ENCODE assay signal across 8 cellular contexts in the genomic region with DNA sequence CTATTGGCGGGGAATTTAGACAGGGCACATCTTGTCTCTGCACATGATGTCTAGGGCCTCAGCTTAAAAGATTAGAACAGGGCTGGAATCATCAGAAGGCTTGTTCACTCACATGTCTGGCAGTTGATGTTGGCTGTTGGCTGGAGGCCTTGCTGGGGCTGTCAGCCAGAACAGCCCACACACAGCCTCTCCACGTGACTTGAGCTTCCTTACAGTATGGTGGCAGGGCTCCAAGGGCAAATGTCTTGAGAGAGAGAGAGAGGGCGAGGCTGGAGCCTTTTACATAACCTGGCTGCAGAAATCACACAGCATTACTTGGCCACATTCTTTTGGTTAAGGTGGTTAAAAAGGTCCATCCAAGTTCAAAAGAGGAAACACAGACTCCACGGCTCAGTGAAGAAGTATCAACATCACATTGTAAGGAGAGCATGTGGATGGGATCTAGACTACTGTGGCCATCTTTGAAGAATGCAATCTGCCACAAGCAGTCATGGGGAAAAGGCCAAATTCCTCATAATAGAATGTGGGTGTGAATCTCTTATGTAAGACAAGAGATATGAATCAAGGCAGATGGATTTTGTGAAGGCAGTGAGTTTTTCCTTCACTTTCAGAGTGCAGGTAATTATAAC. TPM values are rescaled to one million over a fixed set of nuclear protein-coding genes. Genes with fewer than 3 reads are reported as not detected.
DNase-seq lines count a peak whose midpoint lies in the region; ATAC-seq and TF ChIP-seq lines count a peak whose summit lies in the region.

No MANE protein-coding gene starts in this region.

- H3K36me3 ChIP-seq in right atrium auricular region: no peaks in the 10 kb centered on the region
- peaks cover 5% of the 10 kb centered on the region for H3K36me3 ChIP-seq in thoracic aorta

- H3K27me3 Mint-ChIP-seq in activated naive CD8-positive, alpha-beta T cell treated with anti-CD3 and anti-CD28 coated beads, Interleukin-2, amount 50 U/mL, for 24 hours: no peaks in the 10 kb centered on the region

- DNase-seq in AG20443 (ENCODE audit: low spot score): peak; percentile 82
- DNase-seq in activated naive CD8-positive, alpha-beta T cell treated with anti-CD3 and anti-CD28 coated beads, Interleukin-2, amount 50 U/mL, for 24 hours: no peak
- DNase-seq in right atrium auricular region (ENCODE audit: low spot score): peak; percentile 84
- peak; percentile 41 for DNase-seq in thoracic aorta (ENCODE audit: low spot score)
- DNase-seq in SW 1271 (lab: John Stamatoyannopoulos, UW): no peak
- DNase-seq in DMS53 treated with DMSO at 0.1 percent for 48 hours (lab: John Stamatoyannopoulos, UW; ENCODE audit: unreplicated experiment): no peak

- H3K4me1 ChIP-seq in right atrium auricular region: peaks cover 0 to 25% of the 10 kb centered on the region in 2 donors
- peaks cover 15 to 36% of the 10 kb centered on the region in 2 donors for H3K4me1 ChIP-seq in thoracic aorta (ENCODE audit: control insufficient read depth in 1 of 2, low read depth in 2 of 2)

- ATAC-seq in HG03521 (IDR thresholded peaks at IDR 0.05; ENCODE audit: unreplicated experiment) (peak; percentile 42), thoracic aorta (ENCODE audit: insufficient number of reproducible peaks, low FRiP score, low read depth) (peak; percentile 63), GM21786 (IDR thresholded peaks at IDR 0.05; ENCODE audit: unreplicated experiment) (no peak)
- ATAC-seq in activated naive CD8-positive, alpha-beta T cell treated with anti-CD3 and anti-CD28 coated beads, Interleukin-2, amount 50 U/mL, for 24 hours: no peak

- peak overlapping the region; percentile 96 for H3K27ac Mint-ChIP-seq in activated naive CD8-positive, alpha-beta T cell treated with anti-CD3 and anti-CD28 coated beads, Interleukin-2, amount 50 U/mL, for 24 hours

- H3K27me3 ChIP-seq in right atrium auricular region (no peaks in the 10 kb centered on the region), thoracic aorta (replicated peaks; ENCODE audit: insufficient read depth) (no peaks in the 10 kb centered on the region)

- no peak overlapping the region for H3K4me3 ChIP-seq in right atrium auricular region
- no peak overlapping the region for H3K4me3 ChIP-seq in thoracic aorta

- TF ChIP-seq CTCF in right atrium auricular region (IDR thresholded peaks at IDR 0.05) (no peak), thoracic aorta (IDR thresholded peaks at IDR 0.05) (no peak)

- peak overlapping the region; percentile 45 for H3K4me3 Mint-ChIP-seq in activated naive CD8-positive, alpha-beta T cell treated with anti-CD3 and anti-CD28 coated beads, Interleukin-2, amount 50 U/mL, for 24 hours

- H3K27ac ChIP-seq in right atrium auricular region: peak overlapping the region; percentile 76 to 85
- H3K27ac ChIP-seq in thoracic aorta: peak overlapping the region; percentile 31 to 46

- H3K9me3 Mint-ChIP-seq in activated naive CD8-positive, alpha-beta T cell treated with anti-CD3 and anti-CD28 coated beads, Interleukin-2, amount 50 U/mL, for 24 hours: peaks cover 4% of the 10 kb centered on the region

- peaks cover 33% of the 10 kb centered on the region for H3K36me3 Mint-ChIP-seq in activated naive CD8-positive, alpha-beta T cell treated with anti-CD3 and anti-CD28 coated beads, Interleukin-2, amount 50 U/mL, for 24 hours (ENCODE audit: low read depth)

- peaks cover 67% of the 10 kb centered on the region for H3K4me1 Mint-ChIP-seq in activated naive CD8-positive, alpha-beta T cell treated with anti-CD3 and anti-CD28 coated beads, Interleukin-2, amount 50 U/mL, for 24 hours

- no peaks in the 10 kb centered on the region for H3K9me3 ChIP-seq in right atrium auricular region
- H3K9me3 ChIP-seq in thoracic aorta: no peaks in the 10 kb centered on the region

RNA-seq across cellular contexts. Expression of a gene that starts 30.4 kb away (rescaled TPM):
- total RNA-seq in right atrium auricular region (10 to 100 TPM; 32.1 to 44.3 TPM), thoracic aorta (100 to 1,000 TPM in 1 of 2 donors, 10 to 100 TPM in 1; 97.5 to 141 TPM)

RNA-seq across cellular contexts. Expression of a gene that starts 54.8 kb away (rescaled TPM):
- total RNA-seq in right atrium auricular region (10 to 100 TPM; 13.9 to 17.9 TPM), thoracic aorta (10 to 100 TPM; 19.5 to 25.1 TPM)

RNA-seq across cellular contexts. Expression of a gene that starts 57.3 kb away (rescaled TPM):
- total RNA-seq in right atrium auricular region (1 to 10 TPM; 2.2 to 3.9 TPM), thoracic aorta (10 to 100 TPM in 1 of 2 donors, 1 to 10 TPM in 1; 7.7 to 10.6 TPM)

Comparison
In these comparisons a context has a peak if more than half of its experiments do, and no peak if none do; other contexts are left out.
1. DNase-seq: peak in AG20443 (single experiment), right atrium auricular region (single experiment) and thoracic aorta (single experiment); none in activated naive CD8-positive, alpha-beta T cell treated with anti-CD3 and anti-CD28 coated beads, Interleukin-2, amount 50 U/mL, for 24 hours (single experiment), SW 1271 (0 of 2) and DMS53 treated with DMSO at 0.1 percent for 48 hours (single experiment).
2. ATAC-seq: peak in HG03521 (single experiment) and thoracic aorta (single experiment); none in activated naive CD8-positive, alpha-beta T cell treated with anti-CD3 and anti-CD28 coated beads, Interleukin-2, amount 50 U/mL, for 24 hours (single experiment) and GM21786 (single experiment).